ENCODE assay signal across 16 cellular contexts in the genomic region with DNA sequence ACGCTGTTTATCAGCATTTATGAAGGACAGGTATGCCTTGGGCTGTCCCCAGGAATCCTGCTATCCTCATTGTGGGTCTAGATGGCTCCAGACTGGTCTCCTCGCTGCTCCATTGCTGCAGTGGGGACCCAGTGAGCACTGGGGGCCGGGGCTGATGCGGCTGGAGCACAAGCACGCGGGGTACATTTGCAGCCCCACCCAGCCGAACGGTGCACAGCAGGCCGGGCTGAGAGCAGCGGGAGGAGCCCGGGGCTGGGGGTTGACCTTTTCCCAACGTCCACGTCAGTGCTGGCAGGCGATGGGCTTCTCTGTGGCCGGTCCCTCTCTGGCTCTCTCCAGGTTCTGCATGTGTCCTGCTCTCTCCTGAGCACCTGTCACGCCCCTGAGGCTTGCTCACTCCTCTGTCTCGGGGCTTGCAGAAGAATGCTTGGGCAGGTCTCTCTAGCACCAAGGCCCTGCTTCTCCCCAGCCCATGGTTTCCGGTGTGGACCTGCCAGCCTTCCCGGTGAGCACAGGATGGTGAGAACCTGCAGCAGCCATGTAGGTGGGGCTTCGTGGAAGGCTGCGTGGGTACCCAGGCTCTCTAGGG.
"Had no signal": no experiment of that assay in that cellular context is flagged by ENCODE, and none has a peak within 500 bp of the region (broad histone marks: within the 10 kb centered on the region; RNA-seq: fewer than 3 reads in every experiment).

No MANE protein-coding gene starts in this region.

- ATAC-seq: activated T-cell treated with anti-CD3 and anti-CD28 coated beads, Interleukin-2, amount 50 U/mL, for 72 hours; esophagus mucosa; gastroesophageal sphincter; sciatic nerve; stimulated activated naive B cell treated with anti-CD40 and anti-IgM and Interleukin-4, amounts not matched to agents 10 μg/mL and 1 μg/mL and 100 μg/mL, for 72 hours had no signal

- H3K27me3 ChIP-seq: ascending aorta, ovary, thyroid gland had no signal

- H3K27ac ChIP-seq: ascending aorta, gastroesophageal sphincter, ovary, thyroid gland, WERI-Rb-1 had no signal

- H3K4me1 ChIP-seq: ascending aorta, gastroesophageal sphincter had no signal

- H3K4me3 ChIP-seq: ascending aorta, gastroesophageal sphincter, ovary, thyroid gland had no signal

- H3K9me3 ChIP-seq: ascending aorta, gastroesophageal sphincter, ovary, thyroid gland had no signal

- DNase-seq: activated CD4-positive, alpha-beta T cell treated with anti-CD3 and anti-CD28 coated beads, Interleukin-2, amount 50 U/mL, for 4 hours; activated effector memory CD4-positive, alpha-beta T cell treated with anti-CD3 and anti-CD28 coated beads, Interleukin-2, amount 50 U/mL, for 16 hours; activated T-cell treated with anti-CD3 and anti-CD28 coated beads, Interleukin-2, amount 50 U/mL, for 72 hours; cortex of kidney; effector CD4-positive, alpha-beta T cell; immature natural killer cell; midbrain; stimulated activated naive B cell treated with anti-CD40 and anti-IgM and Interleukin-4, amounts not matched to agents 10 μg/mL and 1 μg/mL and 100 μg/mL, for 72 hours; SW 1271; thyroid gland; WERI-Rb-1 had no signal

- H3K36me3 ChIP-seq: ascending aorta, gastroesophageal sphincter, ovary, thyroid gland, WERI-Rb-1 had no signal
